Comparison of ENCODE assay signal across 9 cellular contexts in genomic region chr2:233565685-233566140, GRCh38. TPM values are rescaled to one million over a fixed set of nuclear protein-coding genes. Genes with fewer than 3 reads are reported as not detected.
A peak's percentile ranks its signal among the peaks of the same experiment; 100 is the strongest.
DNase-seq lines count a peak whose midpoint lies in the region; ATAC-seq, FAIRE-seq and TF ChIP-seq lines count a peak whose summit lies in the region.
"Had no signal": no experiment of that assay in that cellular context is flagged by ENCODE, and none has a peak within 500 bp of the region (broad histone marks: within the 10 kb centered on the region; RNA-seq: fewer than 3 reads in every experiment).

No MANE protein-coding gene starts in this region.

- WGBS in HepG2 (ENCODE audit: low lambda C conversion rate): 3% methylated on average over 6 of the region's 6 CpGs

- no peak for FAIRE-seq in HepG2 (lab: Jason Lieb, UNC)

- H3K36me3 ChIP-seq in HepG2 (replicated peaks in 1 of 2; ENCODE audit: control insufficient read depth in 1 of 2, insufficient read depth in 2 of 2, low read length in 2 of 2) (no peaks in the 10 kb centered on the region), vagina (no peaks in the 10 kb centered on the region)

- intact Hi-C loops in HepG2 (cut with micrococcal nuclease; ENCODE audit: unreplicated experiment): no loop called here
- intact Hi-C loops in vagina (cut with DNase I): no loop called here

- no peak for DNase-seq in activated naive CD4-positive, alpha-beta T cell treated with anti-CD3 and anti-CD28 coated beads, Interleukin-2, amount 50 U/mL, for 72 hours (ENCODE audit: low spot score in 2 of 2)
- DNase-seq in HepG2 (ENCODE audit: low spot score) (no peak), vagina (ENCODE audit: extremely low spot score in 2 of 2) (no peak), cortex of kidney (lab: John Stamatoyannopoulos, UW) (no peak), amniotic stem cell (lab: John Stamatoyannopoulos, UW) (no peak)

- H3K36me3 Mint-ChIP-seq in activated naive CD4-positive, alpha-beta T cell treated with anti-CD3 and anti-CD28 coated beads, Interleukin-2, amount 50 U/mL, for 72 hours: no peaks in the 10 kb centered on the region

- no peak overlapping the region for H2AFZ ChIP-seq in HepG2 (ENCODE audit: low read length)

- H3K79me2 ChIP-seq in HepG2 (ENCODE audit: insufficient read depth, low read length): peaks cover 5% of the 10 kb centered on the region

- no peak for TF ChIP-seq RAD21 in HepG2 (CRISPR knock-in tag; IDR thresholded peaks at IDR 0.05)

- in situ Hi-C loops in HepG2 (cut with HindIII; ENCODE audit: extremely low pct_ligation_motif_present, low pct_unique_long_range_greater_than_20kb): no loop called here

- TF ChIP-seq POLR2A in HepG2 (IDR thresholded peaks at IDR 0.05; ENCODE audit: insufficient read depth in 1 of 2, low read depth in 2 of 2, low read length in 2 of 2) (no peak), vagina (IDR thresholded peaks at IDR 0.05) (no peak)

- H3K4me3 ChIP-seq in GM08714 (ENCODE audit: low read length): peak overlapping the region; percentile 82
- peak overlapping the region; percentile 94 to 98 (median 97) for H3K4me3 ChIP-seq in HepG2 (replicated peaks in 1 of 3; ENCODE audit: insufficient read depth in 1 of 3, low read depth in 2 of 3, low read length in 3 of 3)
- H3K4me3 ChIP-seq in vagina: peak overlapping the region; percentile 60 to 73

- H3K27me3 ChIP-seq in HepG2 (ENCODE audit: control insufficient read depth in 1 of 2, insufficient read depth in 2 of 2, low read length in 2 of 2) (no peaks in the 10 kb centered on the region; a peak in 1 of 5 replicates), vagina (no peaks in the 10 kb centered on the region)

- H3K9me3 Mint-ChIP-seq in activated naive CD4-positive, alpha-beta T cell treated with anti-CD3 and anti-CD28 coated beads, Interleukin-2, amount 50 U/mL, for 72 hours: no peaks in the 10 kb centered on the region

- CTCF ChIA-PET in HepG2 (lab: Yijun Ruan, JAX; ENCODE audit: low intra/inter-chr PET ratio, low total read pairs): no interaction called here

- H3K27ac ChIP-seq in HepG2 (ENCODE audit: extremely low read length, insufficient read depth, low read length) (peak overlapping the region; percentile 89), vagina (peak overlapping the region; percentile 92)

- TF ChIP-seq CTCF in HepG2 (CRISPR knock-in tag; IDR thresholded peaks at IDR 0.05): no peak
- no peak for TF ChIP-seq CTCF in vagina (IDR thresholded peaks at IDR 0.05)

- TF ChIP-seq EP300 in HepG2 (IDR thresholded peaks at IDR 0.05; ENCODE audit: low read depth in 2 of 2, low read length in 2 of 2) (no peak), HepG2 (CRISPR knock-in tag; IDR thresholded peaks at IDR 0.05; ENCODE audit: borderline replicate concordance) (no peak)

- peak overlapping the region; percentile 96 for H3K9ac ChIP-seq in HepG2 (ENCODE audit: insufficient read depth, low read depth, low read length)

- H3K9me3 ChIP-seq in HepG2 (ENCODE audit: low read length): no peaks in the 10 kb centered on the region
- H3K9me3 ChIP-seq in vagina: no peaks in the 10 kb centered on the region

- H3K4me2 ChIP-seq in HepG2 (ENCODE audit: low read depth, low read length): peak overlapping the region; percentile 82

- BruUV-seq in HepG2 (replicated peaks; lab: Mats Ljungman, UMichigan): no TSS peak

- ATAC-seq in HG02870 (IDR thresholded peaks at IDR 0.05; ENCODE audit: unreplicated experiment) (peak; percentile 6), HepG2 (no peak), GM21528 (IDR thresholded peaks at IDR 0.05; ENCODE audit: low FRiP score, unreplicated experiment) (no peak)
- peak in 1 of 2 donors; percentile 13 for ATAC-seq in activated naive CD4-positive, alpha-beta T cell treated with anti-CD3 and anti-CD28 coated beads, Interleukin-2, amount 50 U/mL, for 72 hours

- H4K20me1 ChIP-seq in HepG2 (ENCODE audit: insufficient read depth, low read length): no peaks in the 10 kb centered on the region

- H3K4me1 ChIP-seq in HepG2 (ENCODE audit: insufficient read depth, low read length) (peaks cover 16% of the 10 kb centered on the region), vagina (peaks cover 23% of the 10 kb centered on the region)

- peak overlapping the region; percentile 97 to 98 for H3K27ac Mint-ChIP-seq in activated naive CD4-positive, alpha-beta T cell treated with anti-CD3 and anti-CD28 coated beads, Interleukin-2, amount 50 U/mL, for 72 hours

- POLR2A ChIA-PET in HepG2 (lab: Yijun Ruan, JAX): no interaction called here

TF ChIP-seq in HepG2, 621 proteins besides CTCF, POLR2A, EP300 and RAD21:
- no peak for TF ChIP-seq PHF5A (CRISPR knock-in tag; IDR thresholded peaks at IDR 0.05; ENCODE audit: low read depth, unreplicated experiment)
- 0 out of 2 replicates have a peak, but pooled peaks have one; percentile 14 for TF ChIP-seq TFAP4 (IDR thresholded peaks at IDR 0.05; ENCODE audit: borderline replicate concordance, low read depth)
- no peak for TF ChIP-seq SCMH1 (CRISPR knock-in tag; IDR thresholded peaks at IDR 0.05; ENCODE audit: borderline replicate concordance)
- no peak for TF ChIP-seq ZMAT3 (CRISPR knock-in tag; conservative IDR thresholded peaks at IDR 0.05)
- TF ChIP-seq GABPA (IDR thresholded peaks at IDR 0.05; ENCODE audit: low read depth, low read length): no peak
- peak; percentile 59; the same call in 1 of the 2 replicates for TF ChIP-seq GABPA (CRISPR knock-in tag; IDR thresholded peaks at IDR 0.05; ENCODE audit: low read depth)

RNA-seq across cellular contexts. Expression of gene USP40, which starts 0.9 kb away (rescaled TPM):
- total RNA-seq in activated naive CD4-positive, alpha-beta T cell treated with anti-CD3 and anti-CD28 coated beads, Interleukin-2, amount 50 U/mL, for 72 hours: 10 to 100 TPM in 1 of 2 donors, 1 to 10 TPM in 1; 5.9 to 22.9 TPM
- total RNA-seq in HepG2 (2016; rRNA removed; fragmentation: Illumina TruSeq; extraction: Trizol) (41.0 and 57.2 TPM in 2 replicates), vagina (50.1 TPM)
- 7.5 and 8.1 TPM in 2 replicates for total RNA-seq in HepG2 (2016; cell fraction: cytosol; rRNA removed; fragmentation: Illumina TruSeq; extraction: Trizol; ENCODE audit: low read depth)
- 39.8 and 59.3 TPM in 2 replicates for total RNA-seq in HepG2 (2016; cell fraction: insoluble cytoplasmic fraction; rRNA removed; fragmentation: Illumina TruSeq; extraction: Trizol)
- 27.5 and 30.2 TPM in 2 replicates for total RNA-seq in HepG2 (2016; cell fraction: membrane; rRNA removed; fragmentation: Illumina TruSeq; extraction: Trizol)
- total RNA-seq in HepG2 (2016; cell fraction: nucleus; rRNA removed; fragmentation: Illumina TruSeq; extraction: Trizol): 63.3 and 74.1 TPM in 2 replicates
- polyA plus RNA-seq in HepG2 (2011; rRNA removed): 40.2 and 46.3 TPM in 2 replicates
- polyA plus RNA-seq in HepG2 (2011; cell fraction: cytosol; rRNA removed): 27.0 and 32.9 TPM in 2 replicates
- polyA plus RNA-seq in HepG2 (2011; cell fraction: nucleus; rRNA removed): 145 and 189 TPM in 2 replicates
- polyA plus RNA-seq in HepG2 (2012): 20.5 and 28.6 TPM in 2 replicates
- 6.2 and 6.8 TPM in 2 replicates for polyA plus RNA-seq in HepG2 (2016; cell fraction: cytosol; fragmentation: Illumina TruSeq; extraction: Trizol; ENCODE audit: low read depth)
- 27.9 and 31.8 TPM in 2 replicates for polyA plus RNA-seq in HepG2 (2016; cell fraction: insoluble cytoplasmic fraction; fragmentation: Illumina TruSeq; extraction: Trizol; ENCODE audit: low read depth)
- polyA plus RNA-seq in HepG2 (2016; cell fraction: membrane; fragmentation: Illumina TruSeq; extraction: Trizol; ENCODE audit: low read depth): 12.5 and 13.0 TPM in 2 replicates
- polyA plus RNA-seq in HepG2 (2016; cell fraction: nucleus; fragmentation: Illumina TruSeq; extraction: Trizol; ENCODE audit: insufficient read depth, low read depth): 50.8 and 60.6 TPM in 2 replicates
- polyA minus RNA-seq in HepG2 (2011; rRNA and poly(A)+ RNA removed; ENCODE audit: low replicate concordance): 22.3 and 75.9 TPM in 2 replicates
- polyA minus RNA-seq in HepG2 (2011; cell fraction: cytosol; rRNA and poly(A)+ RNA removed): 21.5 and 24.6 TPM in 2 replicates
- 177 and 180 TPM in 2 replicates for polyA minus RNA-seq in HepG2 (2011; cell fraction: nucleus; rRNA and poly(A)+ RNA removed)

RNA-seq across cellular contexts. Expression of gene UGT1A8, which starts 51.7 kb away (rescaled TPM):
- not detected for total RNA-seq in activated naive CD4-positive, alpha-beta T cell treated with anti-CD3 and anti-CD28 coated beads, Interleukin-2, amount 50 U/mL, for 72 hours
- not detected in 2 replicates for total RNA-seq in HepG2 (2016; rRNA removed; fragmentation: Illumina TruSeq; extraction: Trizol)
- not detected in 2 replicates for total RNA-seq in HepG2 (2016; cell fraction: cytosol; rRNA removed; fragmentation: Illumina TruSeq; extraction: Trizol; ENCODE audit: low read depth)
- not detected in 2 replicates for total RNA-seq in HepG2 (2016; cell fraction: insoluble cytoplasmic fraction; rRNA removed; fragmentation: Illumina TruSeq; extraction: Trizol)
- not detected in 2 replicates for total RNA-seq in HepG2 (2016; cell fraction: membrane; rRNA removed; fragmentation: Illumina TruSeq; extraction: Trizol)
- total RNA-seq in HepG2 (2016; cell fraction: nucleus; rRNA removed; fragmentation: Illumina TruSeq; extraction: Trizol): not detected in 2 replicates
- polyA plus RNA-seq in HepG2 (2011; rRNA removed): not detected in 2 replicates
- polyA plus RNA-seq in HepG2 (2011; cell fraction: cytosol; rRNA removed): not detected in 2 replicates
- polyA plus RNA-seq in HepG2 (2011; cell fraction: nucleus; rRNA removed): not detected in 2 replicates
- polyA plus RNA-seq in HepG2 (2012): not detected in 2 replicates
- not detected in 2 replicates for polyA plus RNA-seq in HepG2 (2016; cell fraction: cytosol; fragmentation: Illumina TruSeq; extraction: Trizol; ENCODE audit: low read depth)
- not detected in 2 replicates for polyA plus RNA-seq in HepG2 (2016; cell fraction: insoluble cytoplasmic fraction; fragmentation: Illumina TruSeq; extraction: Trizol; ENCODE audit: low read depth)
- not detected in 2 replicates for polyA plus RNA-seq in HepG2 (2016; cell fraction: membrane; fragmentation: Illumina TruSeq; extraction: Trizol; ENCODE audit: low read depth)
- polyA plus RNA-seq in HepG2 (2016; cell fraction: nucleus; fragmentation: Illumina TruSeq; extraction: Trizol; ENCODE audit: insufficient read depth, low read depth): not detected in 2 replicates
- polyA minus RNA-seq in HepG2 (2011; rRNA and poly(A)+ RNA removed; ENCODE audit: low replicate concordance): not detected in 2 replicates
- not detected in 2 replicates for polyA minus RNA-seq in HepG2 (2011; cell fraction: cytosol; rRNA and poly(A)+ RNA removed)
- polyA minus RNA-seq in HepG2 (2011; cell fraction: nucleus; rRNA and poly(A)+ RNA removed): not detected in 2 replicates
- not detected for total RNA-seq in vagina
- total RNA-seq: T-helper 1 cell treated with Interleukin-12 subunit alpha and Interleukin-12 subunit beta and Interleukin-4 antibody, amounts not matched to agents 30 ng/mL and 1 ng/mL, for 36 hours had no signal
